In the genomic region with DNA sequence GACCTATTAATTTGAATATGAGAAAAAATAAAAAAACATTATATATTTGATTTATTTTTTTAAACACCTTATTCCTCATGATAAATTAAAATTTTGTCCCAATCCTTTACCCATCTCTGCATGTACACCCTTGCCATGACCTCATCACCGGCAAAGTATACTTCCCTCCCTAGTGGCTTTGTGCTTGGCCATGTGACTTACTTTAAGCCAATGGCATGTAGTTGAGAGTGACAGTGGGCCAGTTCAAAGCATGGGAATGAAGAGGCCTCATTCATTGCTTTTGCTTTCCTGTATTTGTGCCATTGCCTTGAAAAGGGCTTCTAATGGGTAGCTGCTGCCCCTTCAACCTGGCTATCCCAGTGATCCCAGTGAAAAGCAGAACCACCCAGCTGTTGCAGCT, we compare ENCODE assay signal across 31 cellular contexts. TPM values are rescaled to one million over a fixed set of nuclear protein-coding genes. Genes with fewer than 3 reads are reported as not detected.
A peak's percentile ranks its signal among the peaks of the same experiment; 100 is the strongest.
DNase-seq lines count a peak whose midpoint lies in the region; ATAC-seq, FAIRE-seq and TF ChIP-seq lines count a peak whose summit lies in the region.
"Had no signal": no experiment of that assay in that cellular context is flagged by ENCODE, and none has a peak within 500 bp of the region (broad histone marks: within the 10 kb centered on the region; RNA-seq: fewer than 3 reads in every experiment).

No MANE protein-coding gene starts in this region.

- no peaks in the 10 kb centered on the region for H3K4me1 Mint-ChIP-seq in activated CD4-positive, alpha-beta T cell treated with anti-CD3 and anti-CD28 coated beads, Interleukin-2, amount 10 ng/mL, durations not matched to agents 24 days and 14 days
- H3K4me1 Mint-ChIP-seq: CD14-positive monocyte; CD4-positive, alpha-beta memory T cell; CD4-positive, CD25-positive, alpha-beta regulatory T cell; CD8-positive, alpha-beta memory T cell had no signal

- in situ Hi-C loops in K562 (cut with MboI) (no loop called here), HepG2 (cut with HindIII; ENCODE audit: extremely low pct_ligation_motif_present, low pct_unique_long_range_greater_than_20kb) (no loop called here)

- BruUV-seq in K562 (replicated peaks; lab: Mats Ljungman, UMichigan) (no TSS peak), HepG2 (replicated peaks; lab: Mats Ljungman, UMichigan) (no TSS peak)

- H3K9ac ChIP-seq in K562 (ENCODE audit: insufficient read depth in 1 of 2, low read depth in 2 of 2, low read length in 2 of 2): no peak overlapping the region
- no peak overlapping the region for H3K9ac ChIP-seq in HepG2 (ENCODE audit: insufficient read depth, low read depth, low read length)
- H3K9ac ChIP-seq: BLaER1 had no signal

- TF ChIP-seq EP300 in K562 (IDR thresholded peaks at IDR 0.05; ENCODE audit: low read length) (no peak), HepG2 (IDR thresholded peaks at IDR 0.05; ENCODE audit: low read depth in 2 of 2, low read length in 2 of 2) (no peak), HepG2 (CRISPR knock-in tag; IDR thresholded peaks at IDR 0.05; ENCODE audit: borderline replicate concordance) (no peak)

- H3K4me3 ChIP-seq in K562 (no peak overlapping the region), HepG2 (replicated peaks in 1 of 3; ENCODE audit: insufficient read depth in 1 of 3, low read depth in 2 of 3, low read length in 3 of 3) (no peak overlapping the region), testis (peak overlapping the region; percentile 6 to 27)
- H3K4me3 ChIP-seq: BLaER1, GM12878 had no signal

- H3K4me1 ChIP-seq in K562 (replicated peaks in 1 of 2; ENCODE audit: control insufficient read depth in 2 of 2, insufficient read depth in 2 of 2, low read length in 2 of 2): no peaks in the 10 kb centered on the region
- no peaks in the 10 kb centered on the region for H3K4me1 ChIP-seq in HepG2 (ENCODE audit: insufficient read depth, low read length)
- H3K4me1 ChIP-seq in testis: no peaks in the 10 kb centered on the region
- H3K4me1 ChIP-seq: BE2C, BLaER1 had no signal

- H3K9me3 Mint-ChIP-seq in activated CD4-positive, alpha-beta T cell treated with anti-CD3 and anti-CD28 coated beads, Interleukin-2, amount 10 ng/mL, durations not matched to agents 24 days and 14 days: no peaks in the 10 kb centered on the region

- no peak overlapping the region for H3K4me3 Mint-ChIP-seq in activated CD4-positive, alpha-beta T cell treated with anti-CD3 and anti-CD28 coated beads, Interleukin-2, amount 10 ng/mL, durations not matched to agents 24 days and 14 days
- H3K4me3 Mint-ChIP-seq: CD14-positive monocyte; CD4-positive, alpha-beta memory T cell; CD8-positive, alpha-beta memory T cell had no signal

- no peaks in the 10 kb centered on the region for H3K27me3 ChIP-seq in K562 (ENCODE audit: control insufficient read depth in 2 of 2, insufficient read depth in 2 of 2, low read length in 2 of 2)
- no peaks in the 10 kb centered on the region for H3K27me3 ChIP-seq in HepG2 (ENCODE audit: control insufficient read depth in 1 of 2, insufficient read depth in 2 of 2, low read length in 2 of 2)
- no peaks in the 10 kb centered on the region for H3K27me3 ChIP-seq in testis
- H3K27me3 ChIP-seq: BE2C, BLaER1 had no signal

- 17% methylated on average over 1 of the region's 1 CpG for WGBS in K562 (ENCODE audit: insufficient coverage, low coverage, missing lambda C conversion rate)
- WGBS in HepG2 (ENCODE audit: low lambda C conversion rate): 4% methylated on average over 1 of the region's 1 CpG
- WGBS in testis, 2 donors: 71 to 78% methylated on average over 1 of the region's 1 CpG

- H2AFZ ChIP-seq in K562 (ENCODE audit: low read depth, low read length) (peak overlapping the region; percentile 90), HepG2 (ENCODE audit: low read length) (no peak overlapping the region)

- H3K36me3 ChIP-seq in K562 (ENCODE audit: control insufficient read depth, insufficient read depth, low read length): no peaks in the 10 kb centered on the region
- no peaks in the 10 kb centered on the region for H3K36me3 ChIP-seq in HepG2 (replicated peaks in 1 of 2; ENCODE audit: control insufficient read depth in 1 of 2, insufficient read depth in 2 of 2, low read length in 2 of 2)
- no peaks in the 10 kb centered on the region for H3K36me3 ChIP-seq in testis (ENCODE audit: low read depth, missing control alignments)
- H3K36me3 ChIP-seq: BE2C, BLaER1 had no signal

- no peak for TF ChIP-seq RAD21 in K562 (CRISPR knock-in tag; conservative IDR thresholded peaks at IDR 0.05 in 1 of 2, IDR thresholded peaks at IDR 0.05 in 1 of 2)
- no peak for TF ChIP-seq RAD21 in HepG2 (CRISPR knock-in tag; IDR thresholded peaks at IDR 0.05)

- ATAC-seq in K562 (peak; percentile 81), HepG2 (no peak), HG03135 (IDR thresholded peaks at IDR 0.05; ENCODE audit: unreplicated experiment) (no peak)
- ATAC-seq: GM12878 had no signal

- CTCF ChIA-PET in K562 (lab: Yijun Ruan, JAX; ENCODE audit: low intra/inter-chr PET ratio) (no interaction called here), HepG2 (lab: Yijun Ruan, JAX; ENCODE audit: low intra/inter-chr PET ratio, low total read pairs) (no interaction called here)

- TF ChIP-seq POLR2A in K562 (conservative IDR thresholded peaks at IDR 0.05) (no peak), HepG2 (IDR thresholded peaks at IDR 0.05; ENCODE audit: insufficient read depth in 1 of 2, low read depth in 2 of 2, low read length in 2 of 2) (no peak), testis (IDR thresholded peaks at IDR 0.05) (no peak)

- no peaks in the 10 kb centered on the region for H3K9me1 ChIP-seq in K562 (ENCODE audit: control insufficient read depth, insufficient read depth, low read length)

- H3K36me3 Mint-ChIP-seq in activated CD4-positive, alpha-beta T cell treated with anti-CD3 and anti-CD28 coated beads, Interleukin-2, amount 10 ng/mL, durations not matched to agents 24 days and 14 days (ENCODE audit: low read depth): no peaks in the 10 kb centered on the region
- H3K36me3 Mint-ChIP-seq: CD14-positive monocyte; CD4-positive, alpha-beta memory T cell; CD4-positive, CD25-positive, alpha-beta regulatory T cell had no signal

- H3K4me2 ChIP-seq in K562 (ENCODE audit: insufficient read depth, low read length): peak overlapping the region; percentile 12; the same call in 1 of the 2 replicates
- H3K4me2 ChIP-seq in HepG2 (ENCODE audit: low read depth, low read length): no peak overlapping the region
- H3K4me2 ChIP-seq: BLaER1 had no signal

- no peaks in the 10 kb centered on the region for H4K20me1 ChIP-seq in K562 (replicated peaks; ENCODE audit: control insufficient read depth, insufficient read depth, low read length)
- H4K20me1 ChIP-seq in HepG2 (ENCODE audit: insufficient read depth, low read length): no peaks in the 10 kb centered on the region
- H4K20me1 ChIP-seq: BLaER1 had no signal

- peak; percentile 37 for FAIRE-seq in K562 (lab: Jason Lieb, UNC)
- FAIRE-seq in HepG2 (lab: Jason Lieb, UNC): no peak
- FAIRE-seq: A204.1, GM12878, GM12892, GM18507 had no signal

- H3K27me3 Mint-ChIP-seq in activated CD4-positive, alpha-beta T cell treated with anti-CD3 and anti-CD28 coated beads, Interleukin-2, amount 10 ng/mL, durations not matched to agents 24 days and 14 days: peaks cover 4% of the 10 kb centered on the region

- intact Hi-C loops in K562 (cut with micrococcal nuclease): no loop called here
- intact Hi-C loops in HepG2 (cut with micrococcal nuclease; ENCODE audit: unreplicated experiment): no loop called here
- intact Hi-C loops in testis (cut with DNase I; ENCODE audit: low total_unique reads): no loop called here
- intact Hi-C loops in activated CD4-positive, alpha-beta T cell treated with anti-CD3 and anti-CD28 coated beads, Interleukin-2, amount 10 ng/mL, durations not matched to agents 24 days and 14 days (cut with micrococcal nuclease): no loop called here

- POLR2A ChIA-PET in K562 (lab: Yijun Ruan, JAX) (no interaction called here), HepG2 (lab: Yijun Ruan, JAX) (no interaction called here)

- H3K9me3 ChIP-seq in K562 (replicated peaks; ENCODE audit: control insufficient read depth, insufficient read depth, low read depth, low read length): no peaks in the 10 kb centered on the region
- H3K9me3 ChIP-seq in HepG2 (ENCODE audit: low read length): no peaks in the 10 kb centered on the region
- no peaks in the 10 kb centered on the region for H3K9me3 ChIP-seq in testis
- H3K9me3 ChIP-seq: BE2C had no signal

- DNase-seq in K562 (ENCODE audit: extremely low read depth in 1 of 4, low spot score in 3 of 4) (peak in 1 of 4 experiments; percentile 3), HepG2 (ENCODE audit: low spot score) (no peak), testis (no peak), NOMO-1 treated with DMSO at 0.1 percent for 48 hours (lab: John Stamatoyannopoulos, UW; ENCODE audit: unreplicated experiment) (no peak)
- DNase-seq in activated CD4-positive, alpha-beta T cell treated with anti-CD3 and anti-CD28 coated beads, Interleukin-2, amount 10 ng/mL, durations not matched to agents 24 days and 14 days: no peak
- DNase-seq: 8988T; ACHN; BE2C; C1 segment of cervical spinal cord; CD4-positive, alpha-beta memory T cell; CD4-positive, CD25-positive, alpha-beta regulatory T cell; CD8-positive, alpha-beta memory T cell; COR-L47; DMS 273 treated with DMSO at 0.1 percent for 48 hours; DMS153; DMS53; DMS79; DND-41; EL; GDM1 had no signal

- H3K79me2 ChIP-seq in K562 (ENCODE audit: control insufficient read depth, insufficient read depth, low read length) (no peaks in the 10 kb centered on the region), HepG2 (ENCODE audit: insufficient read depth, low read length) (no peaks in the 10 kb centered on the region)

- H3K27ac Mint-ChIP-seq in activated CD4-positive, alpha-beta T cell treated with anti-CD3 and anti-CD28 coated beads, Interleukin-2, amount 10 ng/mL, durations not matched to agents 24 days and 14 days: no peak overlapping the region
- H3K27ac Mint-ChIP-seq: CD14-positive monocyte; CD4-positive, alpha-beta memory T cell; CD4-positive, CD25-positive, alpha-beta regulatory T cell; CD8-positive, alpha-beta memory T cell had no signal

- H3K27ac ChIP-seq in K562 (ENCODE audit: extremely low read depth, low read depth, low read length): no peak overlapping the region
- no peak overlapping the region for H3K27ac ChIP-seq in HepG2 (ENCODE audit: extremely low read length, insufficient read depth, low read length)
- no peak overlapping the region for H3K27ac ChIP-seq in testis
- H3K27ac ChIP-seq: BLaER1 had no signal

- TF ChIP-seq CTCF in K562 (IDR thresholded peaks at IDR 0.05 in 2 of 3, conservative IDR thresholded peaks at IDR 0.05 in 1 of 3; ENCODE audit: insufficient read depth in 2 of 3, low read depth in 1 of 3, low read length in 3 of 3) (no peak), HepG2 (CRISPR knock-in tag; IDR thresholded peaks at IDR 0.05) (no peak), testis (IDR thresholded peaks at IDR 0.05) (no peak)

RNA-seq across cellular contexts. Expression of a gene that starts 31.2 kb away (rescaled TPM):
- total RNA-seq in K562 (2011; cell fraction: chromatin; rRNA removed; ENCODE audit: low replicate concordance): not detected in 2 replicates
- not detected in 2 replicates for total RNA-seq in K562 (2011; cell fraction: nucleolus; rRNA removed)
- total RNA-seq in K562 (2011; cell fraction: nucleoplasm; rRNA removed): not detected in 2 replicates
- total RNA-seq in K562 (2014; rRNA removed) (not detected in 2 replicates), K562 (2014; rRNA removed; fragmentation: Illumina TruSeq; extraction: Trizol) (not detected in 2 replicates), K562 (2015; rRNA removed; fragmentation: Illumina TruSeq; extraction: Trizol) (not detected in 2 replicates), K562 (2021) (0.38 and 0.51 TPM in 2 replicates), HepG2 (2016; rRNA removed; fragmentation: Illumina TruSeq; extraction: Trizol) (not detected in 2 replicates), testis (under 1 TPM; 0.16 to 0.74 TPM)
- polyA plus RNA-seq in K562 (2011; rRNA removed) (not detected in 2 replicates), K562 (2014; fragmentation: Illumina TruSeq; extraction: Trizol) (not detected in 2 replicates), K562 (2014; fragmentation: Nextera tagmentation; extraction: Ambion mirVana) (under 1 TPM in 1 of 2 experiments, not detected in 1; 0.08 TPM), K562 (2014; rRNA removed) (not detected in 2 replicates), HepG2 (2011; rRNA removed) (not detected in 2 replicates), testis (ENCODE audit: insufficient read depth, low read depth, low replicate concordance) (0.95 TPM)
- not detected in 2 replicates for polyA plus RNA-seq in K562 (2011; cell fraction: cytosol; rRNA removed)
- not detected in 2 replicates for polyA plus RNA-seq in K562 (2011; cell fraction: nucleus; rRNA removed)
- polyA plus RNA-seq in K562 (2012): 0.07 and 0.14 TPM in 2 replicates
- polyA minus RNA-seq in K562 (2011; rRNA and poly(A)+ RNA removed): not detected in 2 replicates
- not detected in 2 replicates for polyA minus RNA-seq in K562 (2011; cell fraction: cytosol; rRNA and poly(A)+ RNA removed)
- not detected in 2 replicates for polyA minus RNA-seq in K562 (2011; cell fraction: nucleus; rRNA and poly(A)+ RNA removed)
- not detected in 2 replicates for total RNA-seq in HepG2 (2016; cell fraction: cytosol; rRNA removed; fragmentation: Illumina TruSeq; extraction: Trizol; ENCODE audit: low read depth)
- not detected in 2 replicates for total RNA-seq in HepG2 (2016; cell fraction: insoluble cytoplasmic fraction; rRNA removed; fragmentation: Illumina TruSeq; extraction: Trizol)
- total RNA-seq in HepG2 (2016; cell fraction: membrane; rRNA removed; fragmentation: Illumina TruSeq; extraction: Trizol): not detected in 2 replicates
- not detected in 2 replicates for total RNA-seq in HepG2 (2016; cell fraction: nucleus; rRNA removed; fragmentation: Illumina TruSeq; extraction: Trizol)
- polyA plus RNA-seq in HepG2 (2011; cell fraction: cytosol; rRNA removed): not detected in 2 replicates
- polyA plus RNA-seq in HepG2 (2011; cell fraction: nucleus; rRNA removed): not detected in 2 replicates
- not detected in 2 replicates for polyA plus RNA-seq in HepG2 (2012)
- polyA plus RNA-seq in HepG2 (2016; cell fraction: cytosol; fragmentation: Illumina TruSeq; extraction: Trizol; ENCODE audit: low read depth): not detected in 2 replicates
- not detected in 2 replicates for polyA plus RNA-seq in HepG2 (2016; cell fraction: insoluble cytoplasmic fraction; fragmentation: Illumina TruSeq; extraction: Trizol; ENCODE audit: low read depth)
- not detected in 2 replicates for polyA plus RNA-seq in HepG2 (2016; cell fraction: membrane; fragmentation: Illumina TruSeq; extraction: Trizol; ENCODE audit: low read depth)
- polyA plus RNA-seq in HepG2 (2016; cell fraction: nucleus; fragmentation: Illumina TruSeq; extraction: Trizol; ENCODE audit: insufficient read depth, low read depth): not detected in 2 replicates
- not detected in 2 replicates for polyA minus RNA-seq in HepG2 (2011; rRNA and poly(A)+ RNA removed; ENCODE audit: low replicate concordance)
- polyA minus RNA-seq in HepG2 (2011; cell fraction: cytosol; rRNA and poly(A)+ RNA removed): not detected in 2 replicates
- not detected in 2 replicates for polyA minus RNA-seq in HepG2 (2011; cell fraction: nucleus; rRNA and poly(A)+ RNA removed)
- total RNA-seq in activated CD4-positive, alpha-beta T cell treated with anti-CD3 and anti-CD28 coated beads, Interleukin-2, amount 10 ng/mL, durations not matched to agents 24 days and 14 days: not detected in 2 replicates
- total RNA-seq: A673; CD4-positive, alpha-beta memory T cell; CD4-positive, CD25-positive, alpha-beta regulatory T cell; CD8-positive, alpha-beta memory T cell; Daoy; G401 had no signal
- polyA plus RNA-seq: AG04450; CD14-positive monocyte; CD4-positive, alpha-beta memory T cell; CD4-positive, CD25-positive, alpha-beta regulatory T cell; CD8-positive, alpha-beta memory T cell; GM12878 had no signal

Comparison
In these comparisons a context has a peak if more than half of its experiments do, and no peak if none do; other contexts are left out.
1. H3K4me3 ChIP-seq: peak in testis (2 of 2); none in K562 (single experiment) and HepG2 (0 of 3).